In genomic region chr1:156592158-156592909, GRCh38 we compare ENCODE assay signal across 1 cellular context.
TF ChIP-seq lines count a peak whose summit lies in the region.

No MANE protein-coding gene starts in this region.

TF ChIP-seq in K562, 482 proteins besides CTCF, POLR2A, EP300 and RAD21 (continued from another document and continues in another):
- TF ChIP-seq TCF7L2 (IDR thresholded peaks at IDR 0.05; ENCODE audit: low read depth, low read length) (0 out of 2 replicates have a peak, but pooled peaks have one; percentile 5), FIP1L1 (IDR thresholded peaks at IDR 0.05; ENCODE audit: low read depth, low read length, poor library complexity, severe bottlenecking) (no peak), RBBP5 (IDR thresholded peaks at IDR 0.05; ENCODE audit: borderline replicate concordance, insufficient read depth, low read length, poor library complexity, severe bottlenecking) (no peak), THAP12 (CRISPR knock-in tag; IDR thresholded peaks at IDR 0.05) (0 out of 2 replicates have a peak, but pooled peaks have one; percentile 17), SREBF1 (IDR thresholded peaks at IDR 0.05; ENCODE audit: borderline replicate concordance, low read depth, low read length) (no peak), SNRNP70 (optimal IDR thresholded peaks at IDR 0.05; ENCODE audit: low read depth, low read length) (no peak), HEY1 (CRISPR knock-in tag; IDR thresholded peaks at IDR 0.05; ENCODE audit: borderline replicate concordance) (peak; percentile 38; the same call in 1 of the 2 replicates), DEAF1 (CRISPR knock-in tag; IDR thresholded peaks at IDR 0.05) (no peak), E2F4 (CRISPR knock-in tag; IDR thresholded peaks at IDR 0.05; ENCODE audit: low read depth) (no peak), PHF8 (IDR thresholded peaks at IDR 0.05; ENCODE audit: borderline replicate concordance, low read length) (no peak), NR2C2 (CRISPR knock-in tag; IDR thresholded peaks at IDR 0.05) (0 out of 2 replicates have a peak, but pooled peaks have one; percentile 36), NR2C2 (tag; IDR thresholded peaks at IDR 0.05) (no peak), CHCHD3 (CRISPR knock-in tag; IDR thresholded peaks at IDR 0.05) (no peak), MYBL2 (IDR thresholded peaks at IDR 0.05; ENCODE audit: low read depth) (no peak), MYBL2 (CRISPR knock-in tag; IDR thresholded peaks at IDR 0.05; ENCODE audit: borderline replicate concordance) (no peak), PYGO2 (tag; IDR thresholded peaks at IDR 0.05) (no peak), ZNF354B (CRISPR knock-in tag; IDR thresholded peaks at IDR 0.05) (no peak), LCOR (CRISPR knock-in tag; IDR thresholded peaks at IDR 0.05) (no peak), CAMTA2 (CRISPR knock-in tag; conservative IDR thresholded peaks at IDR 0.05) (no peak), MYC (IDR thresholded peaks at IDR 0.05; ENCODE audit: low read depth, low read length) (no peak), MYC (CRISPR knock-in tag; IDR thresholded peaks at IDR 0.05; ENCODE audit: borderline replicate concordance, low read depth) (no peak), BDP1 (IDR thresholded peaks at IDR 0.05; ENCODE audit: insufficient read depth, insufficient read length) (no peak), ZNF175 (CRISPR knock-in tag; IDR thresholded peaks at IDR 0.05; ENCODE audit: low read depth) (no peak), TBL1XR1 (IDR thresholded peaks at IDR 0.05; ENCODE audit: low read length in 2 of 2) (no peak), FOXJ3 (CRISPR knock-in tag; IDR thresholded peaks at IDR 0.05) (no peak), SUPT5H (IDR thresholded peaks at IDR 0.05) (peak; percentile 40), HMGXB4 (CRISPR knock-in tag; IDR thresholded peaks at IDR 0.05) (0 out of 2 replicates have a peak, but pooled peaks have one; percentile 77), ZNF134 (CRISPR knock-in tag; conservative IDR thresholded peaks at IDR 0.05) (no peak), ZNF280A (IDR thresholded peaks at IDR 0.05; ENCODE audit: low read depth, partially characterized antibody) (no peak), HDAC1 (IDR thresholded peaks at IDR 0.05) (no peak; a peak in 1 of 4 replicates), TARDBP (IDR thresholded peaks at IDR 0.05) (no peak), DIDO1 (tag; IDR thresholded peaks at IDR 0.05; ENCODE audit: low read depth) (no peak), PRPF4 (IDR thresholded peaks at IDR 0.05; ENCODE audit: insufficient read depth, low read depth, low read length, poor library complexity, severe bottlenecking) (no peak), SNIP1 (IDR thresholded peaks at IDR 0.05; ENCODE audit: low read depth) (no peak), ZNF324 (CRISPR knock-in tag; IDR thresholded peaks at IDR 0.05) (no peak), EWSR1 (IDR thresholded peaks at IDR 0.05; ENCODE audit: borderline replicate concordance, low read depth, partially characterized antibody) (no peak), MYNN (IDR thresholded peaks at IDR 0.05) (no peak), MYNN (CRISPR knock-in tag; IDR thresholded peaks at IDR 0.05) (no peak), NONO (IDR thresholded peaks at IDR 0.05; ENCODE audit: low read depth in 2 of 2, low read length in 1 of 2) (no peak), HCFC1 (IDR thresholded peaks at IDR 0.05; ENCODE audit: low read depth, low read length) (no peak), ZNF507 (tag; conservative IDR thresholded peaks at IDR 0.05) (no peak)
- TF ChIP-seq, protein P1, sequence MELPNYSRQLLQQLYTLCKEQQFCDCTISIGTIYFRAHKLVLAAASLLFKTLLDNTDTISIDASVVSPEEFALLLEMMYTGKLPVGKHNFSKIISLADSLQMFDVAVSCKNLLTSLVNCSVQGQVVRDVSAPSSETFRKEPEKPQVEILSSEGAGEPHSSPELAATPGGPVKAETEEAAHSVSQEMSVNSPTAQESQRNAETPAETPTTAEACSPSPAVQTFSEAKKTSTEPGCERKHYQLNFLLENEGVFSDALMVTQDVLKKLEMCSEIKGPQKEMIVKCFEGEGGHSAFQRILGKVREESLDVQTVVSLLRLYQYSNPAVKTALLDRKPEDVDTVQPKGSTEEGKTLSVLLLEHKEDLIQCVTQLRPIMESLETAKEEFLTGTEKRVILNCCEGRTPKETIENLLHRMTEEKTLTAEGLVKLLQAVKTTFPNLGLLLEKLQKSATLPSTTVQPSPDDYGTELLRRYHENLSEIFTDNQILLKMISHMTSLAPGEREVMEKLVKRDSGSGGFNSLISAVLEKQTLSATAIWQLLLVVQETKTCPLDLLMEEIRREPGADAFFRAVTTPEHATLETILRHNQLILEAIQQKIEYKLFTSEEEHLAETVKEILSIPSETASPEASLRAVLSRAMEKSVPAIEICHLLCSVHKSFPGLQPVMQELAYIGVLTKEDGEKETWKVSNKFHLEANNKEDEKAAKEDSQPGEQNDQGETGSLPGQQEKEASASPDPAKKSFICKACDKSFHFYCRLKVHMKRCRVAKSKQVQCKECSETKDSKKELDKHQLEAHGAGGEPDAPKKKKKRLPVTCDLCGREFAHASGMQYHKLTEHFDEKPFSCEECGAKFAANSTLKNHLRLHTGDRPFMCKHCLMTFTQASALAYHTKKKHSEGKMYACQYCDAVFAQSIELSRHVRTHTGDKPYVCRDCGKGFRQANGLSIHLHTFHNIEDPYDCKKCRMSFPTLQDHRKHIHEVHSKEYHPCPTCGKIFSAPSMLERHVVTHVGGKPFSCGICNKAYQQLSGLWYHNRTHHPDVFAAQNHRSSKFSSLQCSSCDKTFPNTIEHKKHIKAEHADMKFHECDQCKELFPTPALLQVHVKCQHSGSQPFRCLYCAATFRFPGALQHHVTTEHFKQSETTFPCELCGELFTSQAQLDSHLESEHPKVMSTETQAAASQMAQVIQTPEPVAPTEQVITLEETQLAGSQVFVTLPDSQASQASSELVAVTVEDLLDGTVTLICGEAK (IDR thresholded peaks at IDR 0.05) = peak; percentile 38; the same call in 1 of the 2 replicates
- TF ChIP-seq, protein P1 (CRISPR knock-in tag; IDR thresholded peaks at IDR 0.05) = no peak
- TF ChIP-seq, protein P2, sequence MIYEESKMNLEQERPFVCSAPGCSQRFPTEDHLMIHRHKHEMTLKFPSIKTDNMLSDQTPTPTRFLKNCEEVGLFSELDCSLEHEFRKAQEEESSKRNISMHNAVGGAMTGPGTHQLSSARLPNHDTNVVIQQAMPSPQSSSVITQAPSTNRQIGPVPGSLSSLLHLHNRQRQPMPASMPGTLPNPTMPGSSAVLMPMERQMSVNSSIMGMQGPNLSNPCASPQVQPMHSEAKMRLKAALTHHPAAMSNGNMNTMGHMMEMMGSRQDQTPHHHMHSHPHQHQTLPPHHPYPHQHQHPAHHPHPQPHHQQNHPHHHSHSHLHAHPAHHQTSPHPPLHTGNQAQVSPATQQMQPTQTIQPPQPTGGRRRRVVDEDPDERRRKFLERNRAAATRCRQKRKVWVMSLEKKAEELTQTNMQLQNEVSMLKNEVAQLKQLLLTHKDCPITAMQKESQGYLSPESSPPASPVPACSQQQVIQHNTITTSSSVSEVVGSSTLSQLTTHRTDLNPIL (CRISPR knock-in tag; IDR thresholded peaks at IDR 0.05) = no peak
- TF ChIP-seq, protein P3, sequence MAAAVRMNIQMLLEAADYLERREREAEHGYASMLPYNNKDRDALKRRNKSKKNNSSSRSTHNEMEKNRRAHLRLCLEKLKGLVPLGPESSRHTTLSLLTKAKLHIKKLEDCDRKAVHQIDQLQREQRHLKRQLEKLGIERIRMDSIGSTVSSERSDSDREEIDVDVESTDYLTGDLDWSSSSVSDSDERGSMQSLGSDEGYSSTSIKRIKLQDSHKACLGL (CRISPR knock-in tag; IDR thresholded peaks at IDR 0.05; ENCODE audit: borderline replicate concordance, poor library complexity, severe bottlenecking) = no peak
- TF ChIP-seq, protein P4, sequence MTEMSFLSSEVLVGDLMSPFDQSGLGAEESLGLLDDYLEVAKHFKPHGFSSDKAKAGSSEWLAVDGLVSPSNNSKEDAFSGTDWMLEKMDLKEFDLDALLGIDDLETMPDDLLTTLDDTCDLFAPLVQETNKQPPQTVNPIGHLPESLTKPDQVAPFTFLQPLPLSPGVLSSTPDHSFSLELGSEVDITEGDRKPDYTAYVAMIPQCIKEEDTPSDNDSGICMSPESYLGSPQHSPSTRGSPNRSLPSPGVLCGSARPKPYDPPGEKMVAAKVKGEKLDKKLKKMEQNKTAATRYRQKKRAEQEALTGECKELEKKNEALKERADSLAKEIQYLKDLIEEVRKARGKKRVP (CRISPR knock-in tag; IDR thresholded peaks at IDR 0.05) = no peak
